1 cellular context compared by ENCODE assay signal in genomic region chr16:743794-744500, GRCh38.
TF ChIP-seq lines count a peak whose summit lies in the region.

No MANE protein-coding gene starts in this region.

TF ChIP-seq in K562, 482 proteins besides CTCF, POLR2A, EP300 and RAD21:
- TF ChIP-seq ZNF263 (CRISPR knock-in tag; IDR thresholded peaks at IDR 0.05; ENCODE audit: borderline replicate concordance) (peak; percentile 79), TFAP4 (CRISPR knock-in tag; IDR thresholded peaks at IDR 0.05; ENCODE audit: borderline replicate concordance) (peak; percentile 11; the same call in 1 of the 2 replicates), THRA (IDR thresholded peaks at IDR 0.05) (no peak), BCOR (IDR thresholded peaks at IDR 0.05) (peak; percentile 15; the same call in 1 of the 2 replicates), EZH2 (IDR thresholded peaks at IDR 0.05; ENCODE audit: borderline replicate concordance, low read depth, low read length) (no peak), RBM22 (IDR thresholded peaks at IDR 0.05; ENCODE audit: low read depth, low read length, poor library complexity, severe bottlenecking) (no peak), GTF3C2 (IDR thresholded peaks at IDR 0.05; ENCODE audit: borderline replicate concordance, extremely low read depth, insufficient read length) (no peak), RBFOX2 (IDR thresholded peaks at IDR 0.05; ENCODE audit: low read depth, low read length) (0 out of 2 replicates have a peak, but pooled peaks have one; percentile 14)
